ENCODE assay signal across 9 cellular contexts in the genomic region with DNA sequence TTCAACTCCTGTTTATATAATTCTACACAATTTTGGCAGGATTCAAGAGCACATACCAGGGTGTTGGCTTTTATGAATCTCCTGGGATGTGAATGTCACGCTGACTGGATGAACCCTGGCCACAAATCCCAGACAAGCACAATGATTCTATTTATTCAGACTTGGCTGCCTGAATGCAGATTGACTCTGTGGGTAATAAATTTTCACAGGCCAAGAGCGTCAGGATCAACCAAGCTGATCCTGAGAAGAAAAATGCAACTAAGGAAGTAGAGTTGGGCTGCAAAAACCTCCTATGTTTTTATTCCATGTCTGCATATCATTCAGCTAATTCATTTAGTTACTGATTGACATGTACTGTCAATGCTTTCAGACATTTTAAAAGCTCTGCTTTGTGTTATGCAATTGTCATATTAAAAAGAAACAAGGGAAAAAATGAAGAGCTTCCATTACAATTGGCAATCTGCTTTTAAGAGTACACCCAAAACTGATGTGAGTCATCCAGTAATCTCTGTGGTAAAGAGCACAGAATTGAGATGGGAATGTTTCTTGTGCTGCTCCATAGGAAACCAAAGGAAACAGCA.
DNase-seq lines count a peak whose midpoint lies in the region; ATAC-seq and TF ChIP-seq lines count a peak whose summit lies in the region.
"Had no signal": no experiment of that assay in that cellular context is flagged by ENCODE, and none has a peak within 500 bp of the region (broad histone marks: within the 10 kb centered on the region; RNA-seq: fewer than 3 reads in every experiment).

No MANE protein-coding gene starts in this region.

- peaks cover 18% of the 10 kb centered on the region for H3K4me1 ChIP-seq in osteoblast (ENCODE audit: insufficient read depth, low read length)

- peak overlapping the region; percentile 82 for H3K27ac ChIP-seq in osteoblast (ENCODE audit: low read depth, low read length)

- peak overlapping the region; percentile 41 for H3K4me2 ChIP-seq in osteoblast (ENCODE audit: insufficient read depth, low read length)

- H3K36me3 ChIP-seq in osteoblast (ENCODE audit: insufficient read depth, low read length) = no peaks in the 10 kb centered on the region

- no peaks in the 10 kb centered on the region for H4K20me1 ChIP-seq in osteoblast (ENCODE audit: insufficient read depth, low read length)

- H3K27me3 ChIP-seq in osteoblast (ENCODE audit: insufficient read depth, low read length) = no peaks in the 10 kb centered on the region

- no peak overlapping the region for H2AFZ ChIP-seq in osteoblast (ENCODE audit: low read length)

- no peak for TF ChIP-seq CTCF in osteoblast (IDR thresholded peaks at IDR 0.05; ENCODE audit: extremely low read depth, low read depth, low read length)

- ATAC-seq in GM18861 (IDR thresholded peaks at IDR 0.05; ENCODE audit: unreplicated experiment) (no peak), HG03159 (IDR thresholded peaks at IDR 0.05; ENCODE audit: unreplicated experiment) (no peak)

- H3K4me3 ChIP-seq in osteoblast (ENCODE audit: insufficient read depth, low read length) = peak overlapping the region; percentile 0

- no peaks in the 10 kb centered on the region for H3K9me3 ChIP-seq in osteoblast (ENCODE audit: low read depth, low read length)

- DNase-seq in DMS79 (lab: John Stamatoyannopoulos, UW) (peak; percentile 28), NCI-H446 treated with DMSO at 0.1 percent for 48 hours (lab: John Stamatoyannopoulos, UW) (peak; percentile 98), fibroblast of gingiva (ENCODE audit: low read depth) (peak; percentile 92), osteoblast (ENCODE audit: insufficient read length, low spot score, missing footprints) (peak; percentile 78), ureter (ENCODE audit: low spot score) (no peak), NCI-H748 treated with DMSO at 0.1 percent for 48 hours (lab: John Stamatoyannopoulos, UW) (no peak)
- DNase-seq: H9 had no signal

- no peaks in the 10 kb centered on the region for H3K79me2 ChIP-seq in osteoblast (ENCODE audit: insufficient read depth, low read length)

Comparison
In these comparisons a context has a peak if more than half of its experiments do, and no peak if none do; other contexts are left out.
1. DNase-seq: peak in DMS79 (single experiment), NCI-H446 treated with DMSO at 0.1 percent for 48 hours (single experiment), fibroblast of gingiva (single experiment) and osteoblast (single experiment); none in ureter (single experiment) and NCI-H748 treated with DMSO at 0.1 percent for 48 hours (single experiment).